In the genomic region with DNA sequence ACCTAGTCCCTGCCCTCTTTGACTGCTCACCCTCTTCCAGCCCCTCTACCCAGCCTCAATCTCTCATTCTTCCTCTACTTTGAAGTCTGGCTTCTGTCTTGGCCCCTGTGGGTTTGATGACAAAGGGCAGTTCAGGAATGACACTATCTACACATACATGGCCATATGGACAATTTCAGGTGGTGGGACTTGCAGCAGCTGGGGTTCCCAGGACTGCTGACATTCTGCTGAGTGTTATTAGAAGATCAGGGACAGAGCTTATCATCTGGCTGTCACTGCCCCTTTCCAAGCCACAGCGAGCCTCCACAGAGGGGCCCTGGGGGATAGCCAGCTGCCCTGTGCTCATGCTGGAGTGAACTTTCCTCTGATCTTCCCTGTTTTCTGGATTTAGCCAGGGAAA, we compare ENCODE assay signal across 18 cellular contexts.
DNase-seq lines count a peak whose midpoint lies in the region; ATAC-seq, FAIRE-seq and TF ChIP-seq lines count a peak whose summit lies in the region.
"Had no signal": no experiment of that assay in that cellular context is flagged by ENCODE, and none has a peak within 500 bp of the region (broad histone marks: within the 10 kb centered on the region; RNA-seq: fewer than 3 reads in every experiment).

No MANE protein-coding gene starts in this region.

- H3K18ac ChIP-seq in IMR-90 (ENCODE audit: low read depth, low read length) (no peak overlapping the region), trophoblast cell (ENCODE audit: low read length) (peak overlapping the region; percentile 20)

- no peak overlapping the region for H2BK20ac ChIP-seq in IMR-90 (ENCODE audit: low read depth, low read length)

- ATAC-seq in IMR-90 (ENCODE audit: low read depth) = no peak
- peak; percentile 47 for ATAC-seq in K562
- no peak for ATAC-seq in GM18873 (IDR thresholded peaks at IDR 0.05; ENCODE audit: low FRiP score, unreplicated experiment)
- ATAC-seq in HG02798 (IDR thresholded peaks at IDR 0.05; ENCODE audit: poor library complexity, unreplicated experiment) = no peak
- ATAC-seq: naive thymus-derived CD8-positive, alpha-beta T cell; T-helper 17 cell had no signal

- H3K23ac ChIP-seq in IMR-90 (ENCODE audit: low read depth, low read length) (no peak overlapping the region), trophoblast cell (ENCODE audit: low read length) (no peak overlapping the region)

- peaks cover 5% of the 10 kb centered on the region for H3K36me3 ChIP-seq in IMR-90 (ENCODE audit: control insufficient read depth, insufficient read depth, low read length)
- no peaks in the 10 kb centered on the region for H3K36me3 ChIP-seq in K562 (ENCODE audit: control insufficient read depth, insufficient read depth, low read length)
- H3K36me3 ChIP-seq in left ventricle myocardium inferior = no peaks in the 10 kb centered on the region
- H3K36me3 ChIP-seq in trophoblast cell (ENCODE audit: control insufficient read depth in 1 of 2, insufficient read depth in 2 of 2, low read length in 2 of 2) = peaks cover 0 to 5% of the 10 kb centered on the region in 2 experiments
- H3K36me3 ChIP-seq: gastrocnemius medialis, stomach had no signal

- TF ChIP-seq CTCF in IMR-90 (conservative IDR thresholded peaks at IDR 0.05; ENCODE audit: low read depth, low read length) (no peak), K562 (IDR thresholded peaks at IDR 0.05 in 2 of 3, conservative IDR thresholded peaks at IDR 0.05 in 1 of 3; ENCODE audit: insufficient read depth in 2 of 3, low read depth in 1 of 3, low read length in 3 of 3) (no peak), left ventricle myocardium inferior (IDR thresholded peaks at IDR 0.05; ENCODE audit: borderline replicate concordance) (no peak)

- H2BK5ac ChIP-seq in IMR-90 (ENCODE audit: low read depth, low read length, poor library complexity, severe bottlenecking) (no peak overlapping the region), trophoblast cell (ENCODE audit: low read depth, low read length, poor library complexity) (no peak overlapping the region)

- no peak overlapping the region for H2BK15ac ChIP-seq in IMR-90 (ENCODE audit: low read depth, low read length)

- H3K27ac ChIP-seq in IMR-90 (ENCODE audit: insufficient read depth, low read length) (no peak overlapping the region), K562 (ENCODE audit: extremely low read depth, low read depth, low read length) (no peak overlapping the region), left ventricle myocardium inferior (replicated peaks) (peak overlapping the region; percentile 87), trophoblast cell (ENCODE audit: low read depth, low read length) (no peak overlapping the region)
- H3K27ac ChIP-seq: epithelial cell of prostate, stomach had no signal

- H2BK120ac ChIP-seq in IMR-90 (ENCODE audit: low read depth, low read length) (no peak overlapping the region; the same call in 1 of the 2 replicates), trophoblast cell (ENCODE audit: insufficient read depth, low read length, poor library complexity) (no peak overlapping the region)

- H3K9ac ChIP-seq in IMR-90 (ENCODE audit: low read depth, low read length) = no peak overlapping the region
- H3K9ac ChIP-seq in K562 (ENCODE audit: insufficient read depth in 1 of 2, low read depth in 2 of 2, low read length in 2 of 2) = no peak overlapping the region; a peak in 1 of 4 replicates
- no peak overlapping the region for H3K9ac ChIP-seq in trophoblast cell (ENCODE audit: low read length)

- no TSS peak for BruUV-seq in IMR-90 (replicated peaks; lab: Mats Ljungman, UMichigan)
- no TSS peak for BruUV-seq in K562 (replicated peaks; lab: Mats Ljungman, UMichigan)

- no peak overlapping the region for H4K12ac ChIP-seq in trophoblast cell (ENCODE audit: low read depth, low read length)

- intact Hi-C loops in IMR-90 (cut with micrococcal nuclease) (no loop called here), K562 (cut with micrococcal nuclease) (no loop called here), left ventricle myocardium inferior (cut with micrococcal nuclease) (no loop called here)

- H3K56ac ChIP-seq in IMR-90 (ENCODE audit: extremely low read depth, insufficient read depth, low read length) = no peak overlapping the region

- DNase-seq in IMR-90 (no peak), K562 (ENCODE audit: extremely low read depth in 1 of 4, low spot score in 3 of 4) (peak in 1 of 4 experiments; percentile 46), left ventricle myocardium inferior (peak; percentile 79), trophoblast cell (no peak), NCI-H1694 (lab: John Stamatoyannopoulos, UW) (no peak), T-helper 9 cell (no peak)
- DNase-seq: activated CD4-positive, CD25-positive, alpha-beta regulatory T cell treated with anti-CD3 and anti-CD28 coated beads, Interleukin-2, amount 50 U/mL, for 72 hours; activated effector memory CD4-positive, alpha-beta T cell treated with anti-CD3 and anti-CD28 coated beads, Interleukin-2, amount 50 U/mL, for 16 hours; gastrocnemius medialis; mammary epithelial cell; naive thymus-derived CD8-positive, alpha-beta T cell; NCI-H187; SHP77; stomach; T-helper 17 cell had no signal

- TF ChIP-seq RAD21 in IMR-90 (IDR thresholded peaks at IDR 0.05; ENCODE audit: low read length) = no peak
- TF ChIP-seq RAD21 in K562 (CRISPR knock-in tag; conservative IDR thresholded peaks at IDR 0.05 in 1 of 2, IDR thresholded peaks at IDR 0.05 in 1 of 2) = no peak

- in situ Hi-C loops in IMR-90 (cut with MboI; ENCODE audit: low sequenced_read_pairs) = no loop called here
- in situ Hi-C loops in K562 (cut with MboI) = no loop called here

- H3K27me3 ChIP-seq in IMR-90 (ENCODE audit: control insufficient read depth, insufficient read depth, low read length) (no peaks in the 10 kb centered on the region), K562 (ENCODE audit: control insufficient read depth in 2 of 2, insufficient read depth in 2 of 2, low read length in 2 of 2) (peaks cover 2 to 17% of the 10 kb centered on the region in 2 experiments; a peak in 4 of 5 replicates), left ventricle myocardium inferior (ENCODE audit: low read depth) (no peaks in the 10 kb centered on the region), trophoblast cell (ENCODE audit: insufficient read depth, low read length) (no peaks in the 10 kb centered on the region)
- H3K27me3 ChIP-seq: gastrocnemius medialis, stomach had no signal

- H3K4me1 ChIP-seq in IMR-90 (ENCODE audit: control insufficient read depth, insufficient read depth, low read length) (peaks cover 36% of the 10 kb centered on the region), K562 (replicated peaks in 1 of 2; ENCODE audit: control insufficient read depth in 2 of 2, insufficient read depth in 2 of 2, low read length in 2 of 2) (peaks cover 0 to 11% of the 10 kb centered on the region in 2 experiments; a peak in 4 of 5 replicates), left ventricle myocardium inferior (peaks cover 97% of the 10 kb centered on the region), trophoblast cell (ENCODE audit: control insufficient read depth in 1 of 2, insufficient read depth in 2 of 2, low read length in 2 of 2) (peaks cover 3 to 11% of the 10 kb centered on the region in 2 experiments)

- TF ChIP-seq POLR2A in IMR-90 (IDR thresholded peaks at IDR 0.05; ENCODE audit: low read depth, low read length) (no peak), K562 (conservative IDR thresholded peaks at IDR 0.05) (no peak)

- no peak overlapping the region for H4K5ac ChIP-seq in IMR-90 (ENCODE audit: low read depth, low read length)

- 0 out of 2 replicates have a peak overlapping the region, but pooled peaks have one; percentile 49 for H3K14ac ChIP-seq in IMR-90 (replicated peaks; ENCODE audit: low read depth, low read length)
- no peak overlapping the region for H3K14ac ChIP-seq in trophoblast cell (ENCODE audit: low read length)

- POLR2A ChIA-PET in IMR-90 (lab: Charles Lee; ENCODE audit: unreplicated experiment) = no interaction called here
- POLR2A ChIA-PET in K562 (lab: Yijun Ruan, JAX) = interaction anchor here (0.5 to 1.5 kb wide), 10 partner anchors 9 to 587 kb away, joined by 3 to 6 read pairs (median 3); no protein-coding TSS in a partner anchor

- H4K91ac ChIP-seq in IMR-90 (ENCODE audit: insufficient read depth, low read depth, low read length) (no peak overlapping the region; the same call in 1 of the 2 replicates), trophoblast cell (ENCODE audit: low read depth, low read length) (no peak overlapping the region)

- H3K79me1 ChIP-seq in IMR-90 (ENCODE audit: low read depth in 1 of 2, low read length in 2 of 2) (peaks cover 68 to 90% of the 10 kb centered on the region in 2 experiments), trophoblast cell (ENCODE audit: low read length) (no peaks in the 10 kb centered on the region)

- H3K9me3 ChIP-seq in IMR-90 (ENCODE audit: control insufficient read depth, insufficient read depth, low read length) = no peaks in the 10 kb centered on the region
- no peaks in the 10 kb centered on the region for H3K9me3 ChIP-seq in K562 (replicated peaks; ENCODE audit: control insufficient read depth, insufficient read depth, low read depth, low read length)
- H3K9me3 ChIP-seq in left ventricle myocardium inferior (replicated peaks) = no peaks in the 10 kb centered on the region
- no peaks in the 10 kb centered on the region for H3K9me3 ChIP-seq in trophoblast cell (ENCODE audit: insufficient read depth, low read depth, low read length)
- H3K9me3 ChIP-seq: gastrocnemius medialis, stomach had no signal

- no CpG with 5 or more reads among the region's 1 CpG for WGBS in IMR-90 (ENCODE audit: extremely low coverage in 2 of 2, insufficient read length in 1 of 2), 2 experiments
- 0% methylated on average over 1 of the region's 1 CpG for WGBS in K562 (ENCODE audit: insufficient coverage, low coverage, missing lambda C conversion rate)
- no CpG with 5 or more reads among the region's 1 CpG for WGBS in trophoblast cell (ENCODE audit: extremely low coverage, insufficient coverage, insufficient read length)

- H2AK5ac ChIP-seq in IMR-90 (ENCODE audit: low read depth, low read length) (peak overlapping the region; percentile 50; the same call in 1 of the 2 replicates), trophoblast cell (ENCODE audit: low read length) (no peak overlapping the region)

- H4K20me1 ChIP-seq in IMR-90 (ENCODE audit: insufficient read depth, low read length) = peaks cover 85% of the 10 kb centered on the region
- peaks cover 18% of the 10 kb centered on the region for H4K20me1 ChIP-seq in K562 (replicated peaks; ENCODE audit: control insufficient read depth, insufficient read depth, low read length)

- H2BK12ac ChIP-seq in trophoblast cell (ENCODE audit: low read length) = no peak overlapping the region

- peaks cover 48% of the 10 kb centered on the region for H3K9me1 ChIP-seq in IMR-90 (ENCODE audit: insufficient read depth, low read length)
- H3K9me1 ChIP-seq in K562 (ENCODE audit: control insufficient read depth, insufficient read depth, low read length) = no peaks in the 10 kb centered on the region

- CTCF ChIA-PET in IMR-90 (lab: Yijun Ruan, JAX) (interaction anchor here (0.6 kb wide), 1 partner anchor 184 kb away, joined by 3 read pairs; no protein-coding TSS in a partner anchor), K562 (lab: Yijun Ruan, JAX; ENCODE audit: low intra/inter-chr PET ratio) (no interaction called here)

- H3K79me2 ChIP-seq in K562 (ENCODE audit: control insufficient read depth, insufficient read depth, low read length) (no peaks in the 10 kb centered on the region), trophoblast cell (ENCODE audit: control insufficient read depth, insufficient read depth, low read length, poor library complexity) (peaks cover 1% of the 10 kb centered on the region)

- H2AFZ ChIP-seq in IMR-90 (replicated peaks; ENCODE audit: low read length, poor library complexity) = no peak overlapping the region
- no peak overlapping the region for H2AFZ ChIP-seq in K562 (ENCODE audit: low read depth, low read length)
- H2AFZ ChIP-seq in trophoblast cell (ENCODE audit: insufficient read depth, low read length, poor library complexity) = no peak overlapping the region

- FAIRE-seq in K562 (lab: Jason Lieb, UNC) = peak; percentile 32

- no peak for TF ChIP-seq EP300 in K562 (IDR thresholded peaks at IDR 0.05; ENCODE audit: low read length)

- no peak overlapping the region for H3K4me3 ChIP-seq in IMR-90 (ENCODE audit: insufficient read depth, low read depth, low read length)
- H3K4me3 ChIP-seq in K562 = no peak overlapping the region
- H3K4me3 ChIP-seq in left ventricle myocardium inferior = peak overlapping the region; percentile 22
- H3K4me3 ChIP-seq in trophoblast cell (ENCODE audit: low read depth, low read length) = no peak overlapping the region
- H3K4me3 ChIP-seq: gastrocnemius medialis, stomach had no signal

- H3K4ac ChIP-seq in IMR-90 (ENCODE audit: low read depth, low read length) = no peak overlapping the region; the same call in 1 of the 2 replicates
- H3K4ac ChIP-seq in trophoblast cell (ENCODE audit: low read depth, low read length) = no peak overlapping the region

- peak overlapping the region; percentile 33 for H2AK9ac ChIP-seq in IMR-90 (replicated peaks; ENCODE audit: low read depth, low read length, poor library complexity)

- no peak overlapping the region for H3K4me2 ChIP-seq in IMR-90 (ENCODE audit: low read depth, low read length)
- no peak overlapping the region for H3K4me2 ChIP-seq in K562 (ENCODE audit: insufficient read depth, low read length)
- H3K4me2 ChIP-seq in trophoblast cell (ENCODE audit: low read length) = no peak overlapping the region

- H4K8ac ChIP-seq in IMR-90 (ENCODE audit: low read depth in 2 of 2, low read length in 2 of 2) = peak overlapping the region in 1 of 2 experiments; percentile 2; a peak in 1 of 4 replicates
- no peak overlapping the region for H4K8ac ChIP-seq in trophoblast cell (ENCODE audit: low read depth, low read length)

- dilution Hi-C loops in IMR-90 (cut with HindIII; ENCODE audit: low sequenced_read_pairs, unreplicated experiment) = no loop called here
